14 cellular contexts compared by ENCODE assay signal in genomic region chr12:111401167-111401605, GRCh38. TPM values are rescaled to one million over a fixed set of nuclear protein-coding genes. Genes with fewer than 3 reads are reported as not detected.
DNase-seq lines count a peak whose midpoint lies in the region; ATAC-seq and TF ChIP-seq lines count a peak whose summit lies in the region.
"Had no signal": no experiment of that assay in that cellular context is flagged by ENCODE, and none has a peak within 500 bp of the region (broad histone marks: within the 10 kb centered on the region; RNA-seq: fewer than 3 reads in every experiment).

No MANE protein-coding gene starts in this region.

- no peak for TF ChIP-seq RAD21 in IMR-90 (IDR thresholded peaks at IDR 0.05; ENCODE audit: low read length)

- no peaks in the 10 kb centered on the region for H4K20me1 ChIP-seq in IMR-90 (ENCODE audit: insufficient read depth, low read length)

- H3K36me3 Mint-ChIP-seq in activated naive CD4-positive, alpha-beta T cell treated with anti-CD3 and anti-CD28 coated beads, Interleukin-2, amount 10 ng/mL, durations not matched to agents 7 days and 5 days: no peaks in the 10 kb centered on the region
- peaks cover 3% of the 10 kb centered on the region for H3K36me3 Mint-ChIP-seq in dendritic cell treated with granulocyte-macrophage colony-stimulating factor and Interleukin-4, amounts not matched to agents 40 ng/mL and 50 ng/mL, for 4 days (ENCODE audit: low read depth)

- no peaks in the 10 kb centered on the region for H3K9me3 ChIP-seq in IMR-90 (ENCODE audit: control insufficient read depth, insufficient read depth, low read length)

- H3K23ac ChIP-seq in IMR-90 (ENCODE audit: low read depth, low read length): no peak overlapping the region

- no peak overlapping the region for H2BK5ac ChIP-seq in IMR-90 (ENCODE audit: low read depth, low read length, poor library complexity, severe bottlenecking)

- peak overlapping the region; percentile 31 for H3K27ac Mint-ChIP-seq in activated naive CD4-positive, alpha-beta T cell treated with anti-CD3 and anti-CD28 coated beads, Interleukin-2, amount 10 ng/mL, durations not matched to agents 7 days and 5 days
- peak overlapping the region; percentile 92 for H3K27ac Mint-ChIP-seq in dendritic cell treated with granulocyte-macrophage colony-stimulating factor and Interleukin-4, amounts not matched to agents 40 ng/mL and 50 ng/mL, for 4 days
- H3K27ac Mint-ChIP-seq: GM23338, H9 had no signal

- H2BK120ac ChIP-seq in IMR-90 (ENCODE audit: low read depth, low read length): no peak overlapping the region

- no peaks in the 10 kb centered on the region for H3K27me3 ChIP-seq in IMR-90 (ENCODE audit: control insufficient read depth, insufficient read depth, low read length)

- H3K4me3 ChIP-seq in IMR-90 (ENCODE audit: insufficient read depth, low read depth, low read length): no peak overlapping the region
- H3K4me3 ChIP-seq: GM12878, GM23338 had no signal

- H2BK20ac ChIP-seq in IMR-90 (ENCODE audit: low read depth, low read length): no peak overlapping the region

- peaks cover 48% of the 10 kb centered on the region for H3K4me1 Mint-ChIP-seq in activated naive CD4-positive, alpha-beta T cell treated with anti-CD3 and anti-CD28 coated beads, Interleukin-2, amount 10 ng/mL, durations not matched to agents 7 days and 5 days
- peaks cover 65% of the 10 kb centered on the region for H3K4me1 Mint-ChIP-seq in dendritic cell treated with granulocyte-macrophage colony-stimulating factor and Interleukin-4, amounts not matched to agents 40 ng/mL and 50 ng/mL, for 4 days (ENCODE audit: low read depth)

- H3K18ac ChIP-seq in IMR-90 (ENCODE audit: low read depth, low read length): no peak overlapping the region

- no peak overlapping the region for H4K5ac ChIP-seq in IMR-90 (ENCODE audit: low read depth, low read length)

- H2AFZ ChIP-seq in IMR-90 (replicated peaks; ENCODE audit: low read length, poor library complexity): no peak overlapping the region
- H2AFZ ChIP-seq: GM23338 had no signal

- H2AK5ac ChIP-seq in IMR-90 (ENCODE audit: low read depth, low read length): peak overlapping the region; percentile 29; the same call in 1 of the 2 replicates

- dilution Hi-C loops in IMR-90 (cut with HindIII; ENCODE audit: low sequenced_read_pairs, unreplicated experiment): no loop called here

- intact Hi-C loops in IMR-90 (cut with micrococcal nuclease): no loop called here
- intact Hi-C loops in dendritic cell treated with granulocyte-macrophage colony-stimulating factor and Interleukin-4, amounts not matched to agents 40 ng/mL and 50 ng/mL, for 4 days (cut with micrococcal nuclease): no loop called here
- intact Hi-C loops in sciatic nerve (cut with DNase I): no loop called here

- no TSS peak for BruUV-seq in IMR-90 (replicated peaks; lab: Mats Ljungman, UMichigan)

- no peak for DNase-seq in activated naive CD4-positive, alpha-beta T cell treated with anti-CD3 and anti-CD28 coated beads, Interleukin-2, amount 10 ng/mL, durations not matched to agents 7 days and 5 days
- no peak for DNase-seq in activated naive CD4-positive, alpha-beta T cell treated with Interleukin-2 at 50 U/mL for 16 hours
- DNase-seq in IMR-90 (no peak), sciatic nerve (ENCODE audit: low spot score) (no peak), omental fat pad (ENCODE audit: low spot score) (no peak)
- DNase-seq: C1 segment of cervical spinal cord; CD4-positive, alpha-beta memory T cell; DMS79; H9 had no signal

- 84% methylated on average over 4 of the region's 6 CpGs; no CpG with 5 or more reads in 1 of the 2 experiments for WGBS in IMR-90 (ENCODE audit: extremely low coverage in 2 of 2, insufficient read length in 1 of 2), 2 experiments

- H3K4me3 Mint-ChIP-seq in activated naive CD4-positive, alpha-beta T cell treated with anti-CD3 and anti-CD28 coated beads, Interleukin-2, amount 10 ng/mL, durations not matched to agents 7 days and 5 days: no peak overlapping the region
- H3K4me3 Mint-ChIP-seq in dendritic cell treated with granulocyte-macrophage colony-stimulating factor and Interleukin-4, amounts not matched to agents 40 ng/mL and 50 ng/mL, for 4 days: no peak overlapping the region
- H3K4me3 Mint-ChIP-seq: B cell, GM23338 had no signal

- no peak overlapping the region for H3K56ac ChIP-seq in IMR-90 (ENCODE audit: extremely low read depth, insufficient read depth, low read length)

- CTCF ChIA-PET in activated naive CD4-positive, alpha-beta T cell treated with anti-CD3 and anti-CD28 coated beads, Interleukin-2, amount 10 ng/mL, durations not matched to agents 7 days and 5 days (lab: Charles Lee): interaction anchor here (0.6 to 24.2 kb wide), 6 partner anchors 11 to 234 kb away, joined by 3 to 757 read pairs (median 4); no protein-coding TSS in a partner anchor
- CTCF ChIA-PET in IMR-90 (lab: Yijun Ruan, JAX): interaction anchor here (0.6 to 0.8 kb wide), 2 partner anchors 50 to 88 kb away, joined by 3 to 5 read pairs; no protein-coding TSS in a partner anchor

- peaks cover 9% of the 10 kb centered on the region for H3K4me1 ChIP-seq in IMR-90 (ENCODE audit: control insufficient read depth, insufficient read depth, low read length)

- H3K4ac ChIP-seq in IMR-90 (ENCODE audit: low read depth, low read length): no peak overlapping the region

- TF ChIP-seq POLR2A in IMR-90 (IDR thresholded peaks at IDR 0.05; ENCODE audit: low read depth, low read length): no peak

- H4K8ac ChIP-seq in IMR-90 (ENCODE audit: low read depth in 2 of 2, low read length in 2 of 2): no peak overlapping the region

- peaks cover 5% of the 10 kb centered on the region for H3K27me3 Mint-ChIP-seq in activated naive CD4-positive, alpha-beta T cell treated with anti-CD3 and anti-CD28 coated beads, Interleukin-2, amount 10 ng/mL, durations not matched to agents 7 days and 5 days
- no peaks in the 10 kb centered on the region for H3K27me3 Mint-ChIP-seq in dendritic cell treated with granulocyte-macrophage colony-stimulating factor and Interleukin-4, amounts not matched to agents 40 ng/mL and 50 ng/mL, for 4 days
- H3K27me3 Mint-ChIP-seq: B cell; CD4-positive, alpha-beta memory T cell had no signal

- peaks cover 8% of the 10 kb centered on the region; the same call in 1 of the 2 replicates for H3K9me1 ChIP-seq in IMR-90 (ENCODE audit: insufficient read depth, low read length)

- H3K79me1 ChIP-seq in IMR-90 (ENCODE audit: low read depth in 1 of 2, low read length in 2 of 2): peaks cover 0 to 2% of the 10 kb centered on the region in 2 experiments; a peak in 2 of 4 replicates

- no peak for ATAC-seq in IMR-90 (ENCODE audit: low read depth)
- ATAC-seq in sciatic nerve: no peak
- no peak for ATAC-seq in omental fat pad (ENCODE audit: low FRiP score)
- ATAC-seq in GM21390 (IDR thresholded peaks at IDR 0.05; ENCODE audit: unreplicated experiment): no peak
- ATAC-seq: GM12878, GM23338 had no signal

- no peak overlapping the region for H4K91ac ChIP-seq in IMR-90 (ENCODE audit: insufficient read depth, low read depth, low read length)

- TF ChIP-seq CTCF in IMR-90 (conservative IDR thresholded peaks at IDR 0.05; ENCODE audit: low read depth, low read length) (no peak), omental fat pad (IDR thresholded peaks at IDR 0.05) (no peak)

- H3K9me3 Mint-ChIP-seq in activated naive CD4-positive, alpha-beta T cell treated with anti-CD3 and anti-CD28 coated beads, Interleukin-2, amount 10 ng/mL, durations not matched to agents 7 days and 5 days: no peaks in the 10 kb centered on the region
- H3K9me3 Mint-ChIP-seq in dendritic cell treated with granulocyte-macrophage colony-stimulating factor and Interleukin-4, amounts not matched to agents 40 ng/mL and 50 ng/mL, for 4 days: no peaks in the 10 kb centered on the region
- H3K9me3 Mint-ChIP-seq: GM23338, H9 had no signal

- POLR2A ChIA-PET in IMR-90 (lab: Charles Lee; ENCODE audit: unreplicated experiment): no interaction called here

- H3K36me3 ChIP-seq in IMR-90 (ENCODE audit: control insufficient read depth, insufficient read depth, low read length): no peaks in the 10 kb centered on the region

- no peak overlapping the region for H3K14ac ChIP-seq in IMR-90 (replicated peaks; ENCODE audit: low read depth, low read length)

- no peak overlapping the region for H3K9ac ChIP-seq in IMR-90 (ENCODE audit: low read depth, low read length)

- no peak overlapping the region for H2BK15ac ChIP-seq in IMR-90 (ENCODE audit: low read depth, low read length)

- H3K4me2 ChIP-seq in IMR-90 (ENCODE audit: low read depth, low read length): no peak overlapping the region
- H3K4me2 ChIP-seq: GM23338 had no signal

- H2AK9ac ChIP-seq in IMR-90 (replicated peaks; ENCODE audit: low read depth, low read length, poor library complexity): peak overlapping the region; percentile 4

- no peak overlapping the region for H3K27ac ChIP-seq in IMR-90 (ENCODE audit: insufficient read depth, low read length)

- in situ Hi-C loops in IMR-90 (cut with MboI; ENCODE audit: low sequenced_read_pairs): no loop called here

TF ChIP-seq in IMR-90, 13 proteins besides CTCF, POLR2A, EP300 and RAD21 (continues in another document):
- TF ChIP-seq FOS (IDR thresholded peaks at IDR 0.05; ENCODE audit: low read depth, low read length) (no peak), USF2 (IDR thresholded peaks at IDR 0.05; ENCODE audit: low read depth, low read length) (no peak)

RNA-seq across cellular contexts. Expression of gene SH2B3, which starts 4.5 kb away (rescaled TPM):
- total RNA-seq in IMR-90 (2012; rRNA removed): 9.2 and 9.3 TPM in 2 replicates
- 20.2 and 20.9 TPM in 2 replicates for polyA plus RNA-seq in IMR-90 (2012; rRNA removed)
- 10.1 and 19.4 TPM in 2 replicates for polyA plus RNA-seq in IMR-90 (2012; cell fraction: cytosol; rRNA removed)
- polyA plus RNA-seq in IMR-90 (2012; cell fraction: nucleus; rRNA removed; ENCODE audit: low replicate concordance): 21.8 and 24.3 TPM in 2 replicates
- 27.5 TPM for total RNA-seq in sciatic nerve
- 10 to 100 TPM; 30.4 to 64.6 (median 48.3) TPM for total RNA-seq in omental fat pad

RNA-seq across cellular contexts. Expression of gene PHETA1, which starts 32.3 kb away (rescaled TPM):
- total RNA-seq in IMR-90 (2012; rRNA removed) (3.1 and 3.2 TPM in 2 replicates), sciatic nerve (12.0 TPM), omental fat pad (10 to 100 TPM in 1 of 4 donors, 1 to 10 TPM in 3; 5.5 to 14.6 (median 8.9) TPM)
- 6.6 and 7.1 TPM in 2 replicates for polyA plus RNA-seq in IMR-90 (2012; rRNA removed)
- 8.6 and 15.3 TPM in 2 replicates for polyA plus RNA-seq in IMR-90 (2012; cell fraction: cytosol; rRNA removed)
- 8.3 and 19.7 TPM in 2 replicates for polyA plus RNA-seq in IMR-90 (2012; cell fraction: nucleus; rRNA removed; ENCODE audit: low replicate concordance)
